Comparison of ENCODE assay signal across 10 cellular contexts in genomic region chr3:59451800-59452741, GRCh38.
A peak's percentile ranks its signal among the peaks of the same experiment; 100 is the strongest.
DNase-seq lines count a peak whose midpoint lies in the region; ATAC-seq and TF ChIP-seq lines count a peak whose summit lies in the region.
"Had no signal": no experiment of that assay in that cellular context is flagged by ENCODE, and none has a peak within 500 bp of the region (broad histone marks: within the 10 kb centered on the region; RNA-seq: fewer than 3 reads in every experiment).

No MANE protein-coding gene starts in this region.

- DNase-seq in NCI-H2029 (lab: John Stamatoyannopoulos, UW) (peak; percentile 27), NCI-H2029 treated with DMSO at 0.1 percent for 48 hours (lab: John Stamatoyannopoulos, UW) (no peak), smooth muscle cell (lab: John Stamatoyannopoulos, UW; ENCODE audit: unreplicated experiment) (no peak)
- no peak for DNase-seq in activated naive CD4-positive, alpha-beta T cell treated with anti-CD3 and anti-CD28 coated beads, Interleukin-2, amount 50 U/mL, for 72 hours (ENCODE audit: low spot score in 2 of 2)

- peak overlapping the region; percentile 65 to 93 (median 77) for H3K27ac Mint-ChIP-seq in IgD-negative memory B cell
- peak overlapping the region; percentile 94 to 98 for H3K27ac Mint-ChIP-seq in activated naive CD4-positive, alpha-beta T cell treated with anti-CD3 and anti-CD28 coated beads, Interleukin-2, amount 50 U/mL, for 72 hours

- peaks cover 0 to 5% (median 0%) of the 10 kb centered on the region in 3 donors for H3K9me3 Mint-ChIP-seq in IgD-negative memory B cell
- H3K9me3 Mint-ChIP-seq in activated naive CD4-positive, alpha-beta T cell treated with anti-CD3 and anti-CD28 coated beads, Interleukin-2, amount 50 U/mL, for 72 hours = peaks cover 13 to 30% of the 10 kb centered on the region in 2 donors
- H3K9me3 Mint-ChIP-seq: neural crest cell had no signal

- H2AFZ ChIP-seq in smooth muscle cell (ENCODE audit: low read depth) = no peak overlapping the region

- WGBS in smooth muscle cell (ENCODE audit: low lambda C conversion rate) = 88% methylated on average over 7 of the region's 7 CpGs

- no peak for TF ChIP-seq CTCF in smooth muscle cell (IDR thresholded peaks at IDR 0.05; ENCODE audit: borderline replicate concordance, insufficient read depth, poor library complexity, severe bottlenecking)

- no peaks in the 10 kb centered on the region for H3K36me3 ChIP-seq in smooth muscle cell (ENCODE audit: low read depth)
- H3K36me3 ChIP-seq: thoracic aorta had no signal

- peak overlapping the region; percentile 49 for H3K27ac ChIP-seq in smooth muscle cell (ENCODE audit: low read depth)
- H3K27ac ChIP-seq: thoracic aorta had no signal

- H3K4me1 Mint-ChIP-seq in IgD-negative memory B cell = peaks cover 30 to 41% (median 40%) of the 10 kb centered on the region in 3 donors

- no peaks in the 10 kb centered on the region for H3K27me3 ChIP-seq in smooth muscle cell (ENCODE audit: low read depth)

- H3K4me3 ChIP-seq in smooth muscle cell = no peak overlapping the region
- H3K4me3 ChIP-seq: thoracic aorta had no signal

- peaks cover 4% of the 10 kb centered on the region for H3K4me1 ChIP-seq in smooth muscle cell (ENCODE audit: low read depth)

- H3K79me2 ChIP-seq in smooth muscle cell (ENCODE audit: low read depth) = no peaks in the 10 kb centered on the region

- H4K20me1 ChIP-seq in smooth muscle cell (ENCODE audit: low read depth) = no peaks in the 10 kb centered on the region

- peak; percentile 44 to 47 for ATAC-seq in activated naive CD4-positive, alpha-beta T cell treated with anti-CD3 and anti-CD28 coated beads, Interleukin-2, amount 50 U/mL, for 72 hours
- ATAC-seq in GM21723 (IDR thresholded peaks at IDR 0.05; ENCODE audit: unreplicated experiment) (no peak), GM21423 (IDR thresholded peaks at IDR 0.05; ENCODE audit: unreplicated experiment) (no peak), GM21390 (IDR thresholded peaks at IDR 0.05; ENCODE audit: unreplicated experiment) (no peak)

- H3K4me2 ChIP-seq in smooth muscle cell = peak overlapping the region; percentile 15

- no peak overlapping the region for H3K9ac ChIP-seq in smooth muscle cell (ENCODE audit: low read depth)

- peak overlapping the region; percentile 49 to 90 (median 78) for H3K4me3 Mint-ChIP-seq in IgD-negative memory B cell
- H3K4me3 Mint-ChIP-seq: neural crest cell had no signal

- no peaks in the 10 kb centered on the region for H3K27me3 Mint-ChIP-seq in IgD-negative memory B cell

- no peaks in the 10 kb centered on the region for H3F3A ChIP-seq in smooth muscle cell (ENCODE audit: low read depth)

- no peaks in the 10 kb centered on the region for H3K36me3 Mint-ChIP-seq in IgD-negative memory B cell
- H3K36me3 Mint-ChIP-seq in activated naive CD4-positive, alpha-beta T cell treated with anti-CD3 and anti-CD28 coated beads, Interleukin-2, amount 50 U/mL, for 72 hours = peaks cover 17 to 38% of the 10 kb centered on the region in 2 donors

- no peaks in the 10 kb centered on the region for H3K9me3 ChIP-seq in smooth muscle cell (replicated peaks; ENCODE audit: low read depth)
- H3K9me3 ChIP-seq: thoracic aorta had no signal

Comparison
In these comparisons a context has a peak if more than half of its experiments do, and no peak if none do; other contexts are left out.
1. ATAC-seq: peak in activated naive CD4-positive, alpha-beta T cell treated with anti-CD3 and anti-CD28 coated beads, Interleukin-2, amount 50 U/mL, for 72 hours (2 of 2); none in GM21723 (single experiment), GM21423 (single experiment) and GM21390 (single experiment).